20 cellular contexts compared by ENCODE assay signal in the genomic region with DNA sequence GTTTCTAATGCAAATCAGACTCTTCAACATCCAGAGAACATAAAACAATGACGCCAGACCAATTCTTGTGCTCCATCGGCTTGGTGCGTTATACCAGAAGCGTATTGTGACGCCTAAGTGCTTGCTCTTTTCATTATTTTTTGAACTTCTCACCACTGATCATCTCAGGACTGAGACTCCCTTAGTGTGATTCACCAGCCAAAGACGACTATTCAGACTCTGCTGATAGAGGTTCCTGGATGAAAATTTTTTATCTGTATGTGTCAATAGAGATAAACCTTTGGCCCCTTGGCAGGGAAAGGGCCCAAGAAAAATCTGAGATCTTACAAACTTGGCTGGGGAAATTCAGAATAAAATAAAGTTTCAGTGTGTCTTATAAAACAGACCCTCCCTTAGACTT. TPM values are rescaled to one million over a fixed set of nuclear protein-coding genes. Genes with fewer than 3 reads are reported as not detected.
DNase-seq lines count a peak whose midpoint lies in the region; ATAC-seq and TF ChIP-seq lines count a peak whose summit lies in the region.
"Had no signal": no experiment of that assay in that cellular context is flagged by ENCODE, and none has a peak within 500 bp of the region (broad histone marks: within the 10 kb centered on the region; RNA-seq: fewer than 3 reads in every experiment).

No MANE protein-coding gene starts in this region.

- H3F3A ChIP-seq in PC-3 (ENCODE audit: low read length, unreplicated experiment), result no peaks in the 10 kb centered on the region

- no peak overlapping the region for H3K4me2 ChIP-seq in PC-3 (ENCODE audit: low read length)

- H3K4me1 ChIP-seq in breast epithelium (no peaks in the 10 kb centered on the region), right lobe of liver (peaks cover 0 to 21% (median 8%) of the 10 kb centered on the region in 4 donors), aorta (ENCODE audit: control insufficient read depth in 1 of 2, insufficient read depth in 2 of 2, low read length in 2 of 2) (no peaks in the 10 kb centered on the region), lower lobe of right lung (no peaks in the 10 kb centered on the region), PC-3 (ENCODE audit: insufficient read depth, low read length) (peaks cover 10% of the 10 kb centered on the region; the same call in 1 of the 2 replicates)

- BruUV-seq in MCF 10A (replicated peaks; lab: Mats Ljungman, UMichigan) (no TSS peak), PC-3 (replicated peaks; lab: Mats Ljungman, UMichigan) (no TSS peak)

- no peak overlapping the region for H3K9ac ChIP-seq in PC-3 (ENCODE audit: low read length)

- intact Hi-C loops in MCF 10A (cut with micrococcal nuclease), result no loop called here
- intact Hi-C loops in breast epithelium (cut with DNase I; ENCODE audit: low total_unique reads), result no loop called here
- intact Hi-C loops in right lobe of liver (cut with DNase I), result no loop called here
- intact Hi-C loops in aorta (cut with DNase I), result no loop called here
- intact Hi-C loops in lower lobe of right lung (cut with DNase I), result no loop called here
- intact Hi-C loops in PC-3 (cut with micrococcal nuclease), result loop anchor here (5.0 kb wide), 1 partner anchor 74 kb away; no protein-coding TSS in a partner anchor

- no peak overlapping the region for H3K27ac Mint-ChIP-seq in MCF 10A (ENCODE audit: low read depth, unreplicated experiment)
- H3K27ac Mint-ChIP-seq in WTC11, result no peak overlapping the region

- ATAC-seq in WTC11, result no peak
- ATAC-seq in right lobe of liver, result peak; percentile 53 to 65 (median 58)
- peak; percentile 51 for ATAC-seq in aorta (ENCODE audit: low FRiP score)
- no peak for ATAC-seq in lower lobe of right lung
- ATAC-seq in PC-3, result no peak

- H3K36me3 Mint-ChIP-seq in MCF 10A (ENCODE audit: insufficient read depth, unreplicated experiment) (no peaks in the 10 kb centered on the region), WTC11 (no peaks in the 10 kb centered on the region)

- H3K4me3 ChIP-seq in breast epithelium (peak overlapping the region in 1 of 3 donors; percentile 65), right lobe of liver (peak overlapping the region in 2 of 3 donors; percentile 56 to 59), aorta (ENCODE audit: low read length in 2 of 2) (no peak overlapping the region), lower lobe of right lung (no peak overlapping the region), PC-3 (ENCODE audit: low read length) (no peak overlapping the region)
- H3K4me3 ChIP-seq: body of pancreas had no signal

- H3K9me3 Mint-ChIP-seq in MCF 10A (ENCODE audit: unreplicated experiment), result no peaks in the 10 kb centered on the region
- H3K9me3 Mint-ChIP-seq in WTC11, result no peaks in the 10 kb centered on the region
- H3K9me3 Mint-ChIP-seq: stimulated activated naive CD8-positive, alpha-beta T cell treated with anti-CD3 and anti-CD28 coated beads, Interleukin-15, amount 100 ng/mL, for 72 hours had no signal

- 27% methylated on average over 6 of the region's 6 CpGs for WGBS in right lobe of liver (ENCODE audit: insufficient coverage, low coverage, low lambda C conversion rate, missing lambda C conversion rate)
- WGBS in aorta, 2 donors, result 58 to 60% methylated on average over 6 of the region's 6 CpGs

- H3K27ac ChIP-seq in breast epithelium (no peak overlapping the region), right lobe of liver (peak overlapping the region; percentile 83 to 97 (median 97)), aorta (ENCODE audit: low read depth in 1 of 2, low read length in 2 of 2) (no peak overlapping the region), lower lobe of right lung (no peak overlapping the region), PC-3 (ENCODE audit: low read length) (no peak overlapping the region)
- H3K27ac ChIP-seq: body of pancreas, ovary had no signal

- no peaks in the 10 kb centered on the region for H3K36me3 ChIP-seq in breast epithelium
- H3K36me3 ChIP-seq in right lobe of liver, result no peaks in the 10 kb centered on the region
- H3K36me3 ChIP-seq in aorta (ENCODE audit: control insufficient read depth in 1 of 2, insufficient read depth in 2 of 2, low read length in 1 of 2), result no peaks in the 10 kb centered on the region
- H3K36me3 ChIP-seq in lower lobe of right lung, result no peaks in the 10 kb centered on the region
- H3K36me3 ChIP-seq in PC-3 (ENCODE audit: low read depth, low read length), result no peaks in the 10 kb centered on the region
- H3K36me3 ChIP-seq: ovary had no signal

- no peak for TF ChIP-seq CTCF in MCF 10A (IDR thresholded peaks at IDR 0.05; ENCODE audit: unreplicated experiment)
- TF ChIP-seq CTCF in breast epithelium (IDR thresholded peaks at IDR 0.05), result no peak
- no peak for TF ChIP-seq CTCF in WTC11 (IDR thresholded peaks at IDR 0.05)
- TF ChIP-seq CTCF in right lobe of liver (IDR thresholded peaks at IDR 0.05), result no peak
- no peak for TF ChIP-seq CTCF in lower lobe of right lung (IDR thresholded peaks at IDR 0.05)
- no peak for TF ChIP-seq CTCF in PC-3 (conservative IDR thresholded peaks at IDR 0.05; ENCODE audit: low read depth, low read length)

- no peak for DNase-seq in MCF 10A (ENCODE audit: unreplicated experiment)
- DNase-seq in breast epithelium (ENCODE audit: low spot score in 2 of 2), result no peak
- no peak for DNase-seq in WTC11 (ENCODE audit: low spot score)
- DNase-seq in right lobe of liver, result peak in 1 of 3 donors; percentile 52
- no peak for DNase-seq in aorta
- no peak for DNase-seq in NCI-H146 (lab: John Stamatoyannopoulos, UW)
- DNase-seq in lower lobe of right lung, result no peak
- no peak for DNase-seq in PC-3
- DNase-seq: activated CD4-positive, CD25-positive, alpha-beta regulatory T cell treated with anti-CD3 and anti-CD28 coated beads, Interleukin-2, amount 50 U/mL, for 72 hours; activated CD8-positive, alpha-beta memory T cell treated with anti-CD3 and anti-CD28 coated beads, Interleukin-2, amount 50 U/mL, for 4 hours; body of pancreas; Calu3; NCI-H1092 treated with DMSO at 0.1 percent for 48 hours; NCI-H526 treated with DMSO at 0.1 percent for 48 hours; ovary; SHP77 treated with DMSO at 0.1 percent for 48 hours had no signal

- H2AFZ ChIP-seq in PC-3 (ENCODE audit: low read length), result no peak overlapping the region

- H3K27me3 ChIP-seq in breast epithelium, result no peaks in the 10 kb centered on the region
- no peaks in the 10 kb centered on the region for H3K27me3 ChIP-seq in right lobe of liver
- H3K27me3 ChIP-seq in aorta (ENCODE audit: control insufficient read depth in 1 of 2, insufficient read depth in 2 of 2, low read length in 1 of 2), result no peaks in the 10 kb centered on the region
- H3K27me3 ChIP-seq in lower lobe of right lung (ENCODE audit: low read depth), result peaks cover 16% of the 10 kb centered on the region
- peaks cover 72% of the 10 kb centered on the region for H3K27me3 ChIP-seq in PC-3 (ENCODE audit: low read length)
- H3K27me3 ChIP-seq: body of pancreas, ovary had no signal

- no peaks in the 10 kb centered on the region for H3K79me2 ChIP-seq in PC-3 (ENCODE audit: low read length)

- no peak for TF ChIP-seq POLR2A in breast epithelium (IDR thresholded peaks at IDR 0.05)
- TF ChIP-seq POLR2A in right lobe of liver (IDR thresholded peaks at IDR 0.05), result no peak

- H3K27me3 Mint-ChIP-seq in MCF 10A (ENCODE audit: insufficient read depth, unreplicated experiment) (no peaks in the 10 kb centered on the region), WTC11 (ENCODE audit: low read depth) (peaks cover 22% of the 10 kb centered on the region)

- POLR2A ChIA-PET in MCF 10A (lab: Yijun Ruan, JAX), result interaction anchor here (0.6 to 0.7 kb wide), 3 partner anchors 23 to 193 kb away, joined by 3 read pairs; no protein-coding TSS in a partner anchor
- POLR2A ChIA-PET in WTC11 (lab: Charles Lee), result no interaction called here
- POLR2A ChIA-PET in PC-3 (lab: Charles Lee; ENCODE audit: unreplicated experiment), result no interaction called here

- no peaks in the 10 kb centered on the region for H4K20me1 ChIP-seq in PC-3 (ENCODE audit: low read length)

- peak overlapping the region; percentile 86 for H3K4me3 Mint-ChIP-seq in MCF 10A (ENCODE audit: unreplicated experiment)
- peak overlapping the region; percentile 79; the same call in 1 of the 2 replicates for H3K4me3 Mint-ChIP-seq in WTC11

- H3K4me1 Mint-ChIP-seq in MCF 10A (ENCODE audit: insufficient read depth, unreplicated experiment) (peaks cover 15% of the 10 kb centered on the region), WTC11 (peaks cover 55% of the 10 kb centered on the region)

- CTCF ChIA-PET in MCF 10A (lab: Yijun Ruan, JAX) (interaction anchor here (0.6 to 3.1 kb wide), 13 partner anchors 11 to 593 kb away, joined by 3 to 22 read pairs (median 4); no protein-coding TSS in a partner anchor), WTC11 (lab: Charles Lee) (no interaction called here), PC-3 (lab: Charles Lee) (no interaction called here)

- no peaks in the 10 kb centered on the region for H3K9me2 ChIP-seq in PC-3 (replicated peaks; ENCODE audit: low read length)

- H3K9me3 ChIP-seq in breast epithelium (no peaks in the 10 kb centered on the region), right lobe of liver (no peaks in the 10 kb centered on the region), aorta (ENCODE audit: control insufficient read depth, low read length) (peaks cover 2% of the 10 kb centered on the region), lower lobe of right lung (no peaks in the 10 kb centered on the region), PC-3 (ENCODE audit: low read length) (no peaks in the 10 kb centered on the region)
- H3K9me3 ChIP-seq: body of pancreas, ovary had no signal

TF ChIP-seq in WTC11, 78 proteins besides CTCF, POLR2A, EP300 and RAD21 (continues in another document):
- TF ChIP-seq, protein P1, sequence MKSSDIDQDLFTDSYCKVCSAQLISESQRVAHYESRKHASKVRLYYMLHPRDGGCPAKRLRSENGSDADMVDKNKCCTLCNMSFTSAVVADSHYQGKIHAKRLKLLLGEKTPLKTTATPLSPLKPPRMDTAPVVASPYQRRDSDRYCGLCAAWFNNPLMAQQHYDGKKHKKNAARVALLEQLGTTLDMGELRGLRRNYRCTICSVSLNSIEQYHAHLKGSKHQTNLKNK (CRISPR knock-in tag; IDR thresholded peaks at IDR 0.05), result no peak
- TF ChIP-seq SOX15 (CRISPR knock-in tag; IDR thresholded peaks at IDR 0.05) (no peak), KAT7 (CRISPR knock-in tag; IDR thresholded peaks at IDR 0.05; ENCODE audit: borderline replicate concordance) (no peak)

RNA-seq across cellular contexts. Expression of gene GREM2, which starts 0.9 kb away (rescaled TPM):
- 0.10 TPM in 1 of 2 replicates, not detected in the other for total RNA-seq in MCF 10A (2022)
- 1 to 10 TPM in 2 of 3 donors, under 1 TPM in 1; 0.16 to 2.0 (median 1.0) TPM for total RNA-seq in breast epithelium
- 0.07 to 0.17 TPM (median 0.11 TPM) in 3 replicates for total RNA-seq in WTC11 (2021)
- total RNA-seq in right lobe of liver, result 10 to 100 TPM in 5 of 6 experiments, 1 to 10 TPM in 1; 5.1 to 27.4 (median 12.7) TPM
- 1 to 10 TPM; 2.9 to 5.1 TPM for total RNA-seq in aorta
- under 1 TPM in 1 of 2 donors, not detected in 1; 0.03 TPM for polyA plus RNA-seq in aorta
- total RNA-seq in lower lobe of right lung, result 0.74 TPM
- not detected in 2 replicates for total RNA-seq in PC-3 (2014; rRNA removed)
- total RNA-seq: Calu3; endothelial cell of umbilical vein; G401; T-helper 2 cell treated with Interferon-gamma antibody and Interleukin-4, amounts not matched to agents 100 ng/mL and 5 ng/mL, for 36 hours had no signal
- polyA plus RNA-seq: endothelial cell of umbilical vein had no signal

Comparison
In these comparisons a context has a peak if more than half of its experiments do, and no peak if none do; other contexts are left out.
1. H3K27ac ChIP-seq: peak in right lobe of liver (3 of 3); none in breast epithelium (0 of 2), aorta (0 of 2), lower lobe of right lung (single experiment) and PC-3 (single experiment).
2. H3K4me3 ChIP-seq: peak in right lobe of liver (2 of 3); none in aorta (0 of 2), lower lobe of right lung (single experiment) and PC-3 (single experiment).
3. ATAC-seq: peak in right lobe of liver (4 of 4) and aorta (single experiment); none in WTC11 (single experiment), lower lobe of right lung (0 of 2) and PC-3 (single experiment).